ENCODE assay signal across 17 cellular contexts in the genomic region with DNA sequence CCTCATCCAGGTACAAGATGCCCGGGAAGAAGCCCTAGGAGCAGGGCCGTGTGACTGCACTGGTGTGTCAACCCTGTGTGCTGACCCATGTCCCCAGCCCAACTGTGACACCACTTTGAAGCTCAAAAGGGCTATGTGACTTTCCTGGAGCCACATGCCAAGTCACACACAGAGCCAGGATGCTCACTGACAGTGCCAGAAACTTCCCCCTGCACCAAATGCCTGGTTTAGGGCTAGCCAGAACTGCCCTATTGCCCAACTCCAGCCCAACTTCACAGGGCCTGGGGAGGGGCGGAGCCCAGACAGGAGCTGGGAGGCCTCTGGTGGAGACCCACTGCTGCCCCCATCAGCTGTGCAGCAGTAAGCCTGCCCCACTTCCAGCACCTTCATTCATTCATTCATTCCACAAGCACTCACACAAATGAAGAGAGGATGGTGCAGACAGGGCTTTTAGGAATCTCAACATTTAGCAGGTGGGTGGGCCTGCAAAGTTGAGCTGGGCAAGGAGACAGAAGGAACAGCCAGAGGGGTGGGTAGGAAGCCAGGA. TPM values are rescaled to one million over a fixed set of nuclear protein-coding genes. Genes with fewer than 3 reads are reported as not detected.
DNase-seq lines count a peak whose midpoint lies in the region; ATAC-seq, FAIRE-seq and TF ChIP-seq lines count a peak whose summit lies in the region.
"Had no signal": no experiment of that assay in that cellular context is flagged by ENCODE, and none has a peak within 500 bp of the region (broad histone marks: within the 10 kb centered on the region; RNA-seq: fewer than 3 reads in every experiment).

No MANE protein-coding gene starts in this region.

- no peak overlapping the region for H3T11ph ChIP-seq in H9 (ENCODE audit: low read length)

- H2BK20ac ChIP-seq in H9 (ENCODE audit: low read depth, low read length, poor library complexity, severe bottlenecking): no peak overlapping the region

- H3K9me3 Mint-ChIP-seq in H9: no peaks in the 10 kb centered on the region
- H3K9me3 Mint-ChIP-seq: CD8-positive, alpha-beta T cell had no signal

- no peak overlapping the region for H3K23ac ChIP-seq in H9 (ENCODE audit: insufficient read length, low read depth, low read length)

- H3K4me1 Mint-ChIP-seq in H9: peaks cover 19 to 25% of the 10 kb centered on the region in 2 experiments

- intact Hi-C loops in pancreas (cut with DNase I) (no loop called here), kidney (cut with DNase I) (no loop called here)

- H2AFZ ChIP-seq in H9 (ENCODE audit: low read length): no peak overlapping the region

- peaks cover 30% of the 10 kb centered on the region for H3K27me3 Mint-ChIP-seq in H9 (ENCODE audit: low read depth)

- H3K27me3 ChIP-seq in H9 (ENCODE audit: insufficient read depth, low read length) (no peaks in the 10 kb centered on the region; the same call in 1 of the 2 replicates), pancreas (no peaks in the 10 kb centered on the region)
- H3K27me3 ChIP-seq: MG63, thyroid gland had no signal

- no peak overlapping the region for H2BK15ac ChIP-seq in H9 (ENCODE audit: low read depth, low read length)

- no peak overlapping the region for H2AK5ac ChIP-seq in H9 (ENCODE audit: insufficient read length, low read length)

- no peak overlapping the region for H4K8ac ChIP-seq in H9 (replicated peaks; ENCODE audit: insufficient read length, low read depth, low read length)

- H3K4me1 ChIP-seq in H9 (ENCODE audit: insufficient read depth, low read length): peaks cover 8% of the 10 kb centered on the region; the same call in 1 of the 2 replicates
- no peaks in the 10 kb centered on the region for H3K4me1 ChIP-seq in pancreas
- peaks cover 0 to 4% of the 10 kb centered on the region in 2 donors for H3K4me1 ChIP-seq in kidney (ENCODE audit: control insufficient read depth in 1 of 2, insufficient read depth in 1 of 2, low read depth in 1 of 2, low read length in 2 of 2)

- no peaks in the 10 kb centered on the region for H3K36me3 Mint-ChIP-seq in H9 (ENCODE audit: insufficient read depth in 1 of 3, low read depth in 3 of 3)
- H3K36me3 Mint-ChIP-seq: CD8-positive, alpha-beta T cell had no signal

- no peak overlapping the region for H3K4me3 ChIP-seq in pancreas
- H3K4me3 ChIP-seq in kidney (ENCODE audit: low read length in 2 of 2): no peak overlapping the region
- H3K4me3 ChIP-seq: left lung, MG63, SK-N-MC, smooth muscle cell, thyroid gland had no signal

- H4K5ac ChIP-seq in H9 (ENCODE audit: insufficient read length, low read depth, low read length): no peak overlapping the region

- FAIRE-seq in pancreas (lab: Jason Lieb, UNC) (no peak), kidney (lab: Jason Lieb, UNC) (no peak)

- no peak overlapping the region for H3K56ac ChIP-seq in H9 (ENCODE audit: insufficient read length, low read depth, low read length)

- DNase-seq in H9: peak; percentile 71
- peak; percentile 6 for DNase-seq in NCI-H69 (lab: John Stamatoyannopoulos, UW)
- DNase-seq in pancreas: no peak
- DNase-seq in kidney: no peak
- DNase-seq in NCI-H187 treated with DMSO at 0.1 percent for 48 hours (lab: John Stamatoyannopoulos, UW): no peak
- DNase-seq in Ammon's horn (ENCODE audit: low spot score): no peak
- DNase-seq: activated T-cell treated with anti-CD3 and anti-CD28 coated beads, Interleukin-2, amount 50 U/mL, for 48 hours; MG63; NCI-H510A treated with DMSO at 0.1 percent for 48 hours; thyroid gland had no signal

- H3K79me1 ChIP-seq in H9 (ENCODE audit: insufficient read depth, low read depth, low read length, poor library complexity, severe bottlenecking): no peaks in the 10 kb centered on the region

- no peak overlapping the region for H3K27ac Mint-ChIP-seq in H9
- H3K27ac Mint-ChIP-seq: CD8-positive, alpha-beta T cell had no signal

- H4K20me1 ChIP-seq in H9 (ENCODE audit: control insufficient read depth, insufficient read depth, insufficient read length): no peaks in the 10 kb centered on the region

- H3K23me2 ChIP-seq in H9 (ENCODE audit: insufficient read length, low read depth, low read length, poor library complexity, severe bottlenecking): peaks cover 7% of the 10 kb centered on the region

- H3K18ac ChIP-seq in H9 (ENCODE audit: insufficient read length, low read depth, low read length): no peak overlapping the region

- no peak overlapping the region for H4K91ac ChIP-seq in H9 (ENCODE audit: insufficient read length, low read depth, low read length)

- peak; percentile 53 for TF ChIP-seq CTCF in H9 (conservative IDR thresholded peaks at IDR 0.05)
- no peak for TF ChIP-seq CTCF in pancreas (IDR thresholded peaks at IDR 0.05)
- TF ChIP-seq CTCF in kidney (IDR thresholded peaks at IDR 0.05; ENCODE audit: borderline replicate concordance, extremely low read depth, insufficient read depth): no peak

- H3K79me2 ChIP-seq in H9 (ENCODE audit: insufficient read depth, low read length): no peaks in the 10 kb centered on the region

- no peak overlapping the region for H3K9ac ChIP-seq in H9 (ENCODE audit: extremely low read depth, insufficient read length, low read length)
- no peak overlapping the region for H3K9ac ChIP-seq in kidney (ENCODE audit: low read length in 2 of 2)

- H3K36me3 ChIP-seq in pancreas (no peaks in the 10 kb centered on the region), kidney (ENCODE audit: control insufficient read depth in 1 of 2, insufficient read depth in 2 of 2, low read length in 2 of 2) (no peaks in the 10 kb centered on the region)
- H3K36me3 ChIP-seq: left lung, MG63, thyroid gland had no signal

- no peak overlapping the region for H2BK5ac ChIP-seq in H9 (ENCODE audit: insufficient read length, low read length)

- no peak overlapping the region for H3K4ac ChIP-seq in H9 (ENCODE audit: low read depth, low read length)

- H3K9me3 ChIP-seq in H9 (ENCODE audit: control insufficient read depth, low read depth, low read length) (no peaks in the 10 kb centered on the region), pancreas (no peaks in the 10 kb centered on the region), kidney (ENCODE audit: control insufficient read depth in 1 of 2, low read length in 2 of 2) (no peaks in the 10 kb centered on the region)
- H3K9me3 ChIP-seq: left lung, MG63, thyroid gland had no signal

- no peak overlapping the region for H3K27ac ChIP-seq in H9 (ENCODE audit: insufficient read length, low read depth, low read length)
- H3K27ac ChIP-seq in cingulate gyrus (ENCODE audit: low read depth, low read length): peak overlapping the region; percentile 70
- peak overlapping the region in 3 of 4 donors; percentile 13 to 68 (median 57) for H3K27ac ChIP-seq in pancreas
- H3K27ac ChIP-seq in kidney (ENCODE audit: low read depth in 2 of 2, low read length in 2 of 2): no peak overlapping the region
- H3K27ac ChIP-seq: left lung, SK-N-MC, thyroid gland had no signal

- H2BK12ac ChIP-seq in H9 (ENCODE audit: insufficient read length, low read depth, low read length): no peak overlapping the region

- H3K4me2 ChIP-seq in H9 (ENCODE audit: insufficient read depth, insufficient read length, low read length): no peak overlapping the region
- H3K4me2 ChIP-seq: smooth muscle cell had no signal

- ATAC-seq in pancreas (peak in 1 of 4 donors; percentile 8), HG03097 (IDR thresholded peaks at IDR 0.05; ENCODE audit: low FRiP score, unreplicated experiment) (no peak)
- ATAC-seq: CD8-positive, alpha-beta T cell; left lung had no signal

- no peak overlapping the region for H3K4me3 Mint-ChIP-seq in H9

- WGBS in H9 (ENCODE audit: extremely low coverage, insufficient read length, low lambda C conversion rate): no CpG with 5 or more reads among the region's 3 CpGs
- 76 to 80% methylated on average over 3 of the region's 3 CpGs for WGBS in pancreas, 2 donors

- H3K14ac ChIP-seq in H9 (ENCODE audit: insufficient read depth, low read length): no peak overlapping the region

- H2BK120ac ChIP-seq in H9 (ENCODE audit: low read depth, low read length, poor library complexity, severe bottlenecking): no peak overlapping the region

RNA-seq across cellular contexts. Expression of gene KCNQ4, which starts 36.7 kb away (rescaled TPM):
- total RNA-seq in H9 (2021): 1.4 TPM in 2 replicates
- total RNA-seq in pancreas: 1 to 10 TPM in 3 of 6 donors, under 1 TPM in 3; 0.35 to 1.7 (median 0.93) TPM
- polyA plus RNA-seq in pancreas: 1 to 10 TPM; 4.1 to 6.5 TPM
- total RNA-seq in kidney: 1.2 TPM
- 0.65 TPM for polyA plus RNA-seq in kidney (ENCODE audit: insufficient read depth, low read depth, low replicate concordance)
- total RNA-seq: smooth muscle cell had no signal
- polyA plus RNA-seq: neural cell had no signal

RNA-seq across cellular contexts. Expression of gene CITED4, which starts 41.8 kb away (rescaled TPM):
- total RNA-seq in H9 (2021) (9.5 and 10.4 TPM in 2 replicates), pancreas (10 to 100 TPM; 41.1 to 81.2 (median 51.1) TPM), kidney (78.6 TPM)
- polyA plus RNA-seq in pancreas (10 to 100 TPM; 47.8 to 63.3 TPM), kidney (ENCODE audit: insufficient read depth, low read depth, low replicate concordance) (21.7 TPM)

Comparison
In these comparisons a context has a peak if more than half of its experiments do, and no peak if none do; other contexts are left out.
1. DNase-seq: peak in H9 (single experiment) and NCI-H69 (single experiment); none in pancreas (0 of 6), kidney (single experiment), NCI-H187 treated with DMSO at 0.1 percent for 48 hours (single experiment) and Ammon's horn (single experiment).
2. H3K27ac ChIP-seq: peak in cingulate gyrus (single experiment) and pancreas (3 of 4); none in H9 (single experiment) and kidney (0 of 2).